Comparison of ENCODE assay signal across 6 cellular contexts in genomic region chr7:79312022-79312421, GRCh38.
"Had no signal": no experiment of that assay in that cellular context is flagged by ENCODE, and none has a peak within 500 bp of the region (broad histone marks: within the 10 kb centered on the region; RNA-seq: fewer than 3 reads in every experiment).

No MANE protein-coding gene starts in this region.

- DNase-seq: IMR-90, KBM-7 had no signal

- H3K27ac Mint-ChIP-seq: IgD-negative memory B cell had no signal

- H3K4me3 Mint-ChIP-seq: IgD-negative memory B cell had no signal

- H3K27ac ChIP-seq: HL-60 had no signal

- H3K27me3 Mint-ChIP-seq: IgD-negative memory B cell had no signal

- ATAC-seq: HepG2, K562 had no signal

- H3K4me3 ChIP-seq: K562 had no signal

- H3K36me3 Mint-ChIP-seq: IgD-negative memory B cell had no signal

- H3K4me1 Mint-ChIP-seq: IgD-negative memory B cell had no signal
